ENCODE assay signal across 29 cellular contexts in genomic region chr18:34339155-34339554, GRCh38.
DNase-seq lines count a peak whose midpoint lies in the region; ATAC-seq and TF ChIP-seq lines count a peak whose summit lies in the region.
"Had no signal": no experiment of that assay in that cellular context is flagged by ENCODE, and none has a peak within 500 bp of the region (broad histone marks: within the 10 kb centered on the region; RNA-seq: fewer than 3 reads in every experiment).

No MANE protein-coding gene starts in this region.

- no peak for TF ChIP-seq CTCF in retinal pigment epithelial cell (conservative IDR thresholded peaks at IDR 0.05; ENCODE audit: low read depth, low read length)
- TF ChIP-seq CTCF in WTC11 (IDR thresholded peaks at IDR 0.05) = no peak
- no peak for TF ChIP-seq CTCF in mucosa of descending colon (IDR thresholded peaks at IDR 0.05)

- ATAC-seq in WTC11 = no peak
- no peak for ATAC-seq in mucosa of descending colon
- ATAC-seq: activated T-cell treated with anti-CD3 and anti-CD28 coated beads, Interleukin-2, amount 50 U/mL, for 72 hours; gastroesophageal sphincter had no signal

- intact Hi-C loops in mucosa of descending colon (cut with DNase I, micrococcal nuclease) = no loop called here

- H3K4me3 Mint-ChIP-seq in WTC11 = no peak overlapping the region
- H3K4me3 Mint-ChIP-seq: activated CD4-positive, alpha-beta T cell treated with anti-CD3 and anti-CD28 coated beads, Interleukin-2, amount 10 ng/mL, durations not matched to agents 24 days and 14 days; activated T-cell treated with anti-CD3 and anti-CD28 coated beads, Interleukin-2, amount 50 U/mL, for 72 hours had no signal

- H3K9me3 ChIP-seq in mucosa of descending colon = no peaks in the 10 kb centered on the region
- H3K9me3 ChIP-seq: adrenal gland, gastroesophageal sphincter, right atrium auricular region, stomach, tibial artery had no signal

- H3K9me3 Mint-ChIP-seq in WTC11 = peaks cover 7% of the 10 kb centered on the region; the same call in 1 of the 2 replicates
- H3K9me3 Mint-ChIP-seq: activated CD4-positive, alpha-beta T cell treated with anti-CD3 and anti-CD28 coated beads, Interleukin-2, amount 10 ng/mL, durations not matched to agents 24 days and 14 days had no signal

- H3K27me3 Mint-ChIP-seq in WTC11 (ENCODE audit: low read depth) = no peaks in the 10 kb centered on the region
- H3K27me3 Mint-ChIP-seq: activated CD4-positive, alpha-beta T cell treated with anti-CD3 and anti-CD28 coated beads, Interleukin-2, amount 10 ng/mL, durations not matched to agents 24 days and 14 days had no signal

- peak; percentile 26 to 61 for DNase-seq in NCI-H524 (lab: John Stamatoyannopoulos, UW)
- DNase-seq in NCI-H524 treated with DMSO at 0.1 percent for 48 hours (lab: John Stamatoyannopoulos, UW) = no peak
- DNase-seq in NCI-H146 treated with DMSO at 0.1 percent for 48 hours (lab: John Stamatoyannopoulos, UW; ENCODE audit: unreplicated experiment) = peak; percentile 27
- DNase-seq in NCI-H446 (lab: John Stamatoyannopoulos, UW) = peak; percentile 82 to 87
- DNase-seq in retinal pigment epithelial cell (ENCODE audit: low read depth) = peak; percentile 79
- no peak for DNase-seq in activated naive CD4-positive, alpha-beta T cell treated with anti-CD3 and anti-CD28 coated beads, Interleukin-2, amount 50 U/mL, for 16 hours
- DNase-seq in WTC11 (ENCODE audit: low spot score) = no peak
- no peak for DNase-seq in mucosa of descending colon
- DNase-seq: 8988T; activated CD4-positive, alpha-beta T cell treated with anti-CD3 and anti-CD28 coated beads, Interleukin-2, amount 10 ng/mL, durations not matched to agents 24 days and 14 days; activated naive CD4-positive, alpha-beta T cell treated with Interleukin-2 at 50 U/mL for 16 hours; activated T-cell treated with anti-CD3 and anti-CD28 coated beads, Interleukin-2, amount 50 U/mL, for 72 hours; adrenal gland; brain microvascular endothelial cell; NCI-H1694 treated with DMSO at 0.1 percent for 48 hours; PC-9; Right ventricle myocardium superior; stimulated activated CD4-positive, alpha-beta T cell treated with anti-CD3 and anti-CD28 coated beads, Interleukin-1b, Interleukin-23, amount 100 ng/mL, for 48 hours; stomach; SW 1271; T-helper 9 cell; tibial artery; WERI-Rb-1 had no signal

- H3K27ac Mint-ChIP-seq in WTC11 = no peak overlapping the region
- H3K27ac Mint-ChIP-seq: activated CD4-positive, alpha-beta T cell treated with anti-CD3 and anti-CD28 coated beads, Interleukin-2, amount 10 ng/mL, durations not matched to agents 24 days and 14 days; activated T-cell treated with anti-CD3 and anti-CD28 coated beads, Interleukin-2, amount 50 U/mL, for 72 hours had no signal

- H3K4me1 Mint-ChIP-seq in WTC11 = peaks cover 7% of the 10 kb centered on the region
- H3K4me1 Mint-ChIP-seq: activated CD4-positive, alpha-beta T cell treated with anti-CD3 and anti-CD28 coated beads, Interleukin-2, amount 10 ng/mL, durations not matched to agents 24 days and 14 days had no signal

- no peaks in the 10 kb centered on the region for H3K4me1 ChIP-seq in mucosa of descending colon (ENCODE audit: low read depth)
- H3K4me1 ChIP-seq: adrenal gland, gastroesophageal sphincter, parathyroid adenoma, right atrium auricular region, stomach, tibial artery had no signal

- H3K4me3 ChIP-seq in retinal pigment epithelial cell (ENCODE audit: low read length) (no peak overlapping the region), mucosa of descending colon (no peak overlapping the region)
- H3K4me3 ChIP-seq: adrenal gland, gastroesophageal sphincter, hepatocyte, lung, PC-9, right atrium auricular region, smooth muscle cell, stomach, tibial artery had no signal

- CTCF ChIA-PET in WTC11 (lab: Charles Lee) = no interaction called here

- no peaks in the 10 kb centered on the region for H3K36me3 ChIP-seq in mucosa of descending colon (ENCODE audit: low read depth)
- H3K36me3 ChIP-seq: adrenal gland, brain microvascular endothelial cell, gastroesophageal sphincter, right atrium auricular region, stomach, tibial artery, WERI-Rb-1 had no signal

- POLR2A ChIA-PET in WTC11 (lab: Charles Lee) = no interaction called here

- no peaks in the 10 kb centered on the region for H3K36me3 Mint-ChIP-seq in WTC11

TF ChIP-seq in WTC11, 78 proteins besides CTCF, POLR2A, EP300 and RAD21:
- TF ChIP-seq IRF2 (CRISPR knock-in tag; IDR thresholded peaks at IDR 0.05; ENCODE audit: borderline replicate concordance, low read depth) = no peak
- TF ChIP-seq, protein P1, sequence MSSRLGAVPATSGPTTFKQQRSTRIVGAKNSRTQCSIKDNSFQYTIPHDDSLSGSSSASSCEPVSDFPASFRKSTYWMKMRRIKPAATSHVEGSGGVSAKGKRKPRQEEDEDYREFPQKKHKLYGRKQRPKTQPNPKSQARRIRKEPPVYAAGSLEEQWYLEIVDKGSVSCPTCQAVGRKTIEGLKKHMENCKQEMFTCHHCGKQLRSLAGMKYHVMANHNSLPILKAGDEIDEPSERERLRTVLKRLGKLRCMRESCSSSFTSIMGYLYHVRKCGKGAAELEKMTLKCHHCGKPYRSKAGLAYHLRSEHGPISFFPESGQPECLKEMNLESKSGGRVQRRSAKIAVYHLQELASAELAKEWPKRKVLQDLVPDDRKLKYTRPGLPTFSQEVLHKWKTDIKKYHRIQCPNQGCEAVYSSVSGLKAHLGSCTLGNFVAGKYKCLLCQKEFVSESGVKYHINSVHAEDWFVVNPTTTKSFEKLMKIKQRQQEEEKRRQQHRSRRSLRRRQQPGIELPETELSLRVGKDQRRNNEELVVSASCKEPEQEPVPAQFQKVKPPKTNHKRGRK (CRISPR knock-in tag; IDR thresholded peaks at IDR 0.05; ENCODE audit: borderline replicate concordance) = no peak
- TF ChIP-seq SMAD3 (CRISPR knock-in tag; IDR thresholded peaks at IDR 0.05; ENCODE audit: borderline replicate concordance) = no peak
- no peak for TF ChIP-seq ZNF263 (CRISPR knock-in tag; IDR thresholded peaks at IDR 0.05; ENCODE audit: low read depth)
- TF ChIP-seq ZNF232 (CRISPR knock-in tag; IDR thresholded peaks at IDR 0.05) = no peak
- no peak for TF ChIP-seq ZNF425 (CRISPR knock-in tag; conservative IDR thresholded peaks at IDR 0.05)
- no peak for TF ChIP-seq ZNF138 (CRISPR knock-in tag; conservative IDR thresholded peaks at IDR 0.05)
- TF ChIP-seq ZBTB21 (CRISPR knock-in tag; IDR thresholded peaks at IDR 0.05; ENCODE audit: borderline replicate concordance) = no peak
- no peak for TF ChIP-seq USF2 (CRISPR knock-in tag; IDR thresholded peaks at IDR 0.05)
- TF ChIP-seq ZNF671 (CRISPR knock-in tag; IDR thresholded peaks at IDR 0.05) = no peak
- no peak for TF ChIP-seq SP1 (CRISPR knock-in tag; conservative IDR thresholded peaks at IDR 0.05)
- TF ChIP-seq ATF2 (CRISPR knock-in tag; IDR thresholded peaks at IDR 0.05; ENCODE audit: borderline replicate concordance, low read depth) = no peak
- no peak for TF ChIP-seq USF1 (CRISPR knock-in tag; IDR thresholded peaks at IDR 0.05)
- TF ChIP-seq TCF7 (CRISPR knock-in tag; IDR thresholded peaks at IDR 0.05; ENCODE audit: low read depth) = no peak
- no peak for TF ChIP-seq RORB (CRISPR knock-in tag; IDR thresholded peaks at IDR 0.05)
TF ChIP-seq in WTC11: peak in this region for 0.

Comparison
In these comparisons a context has a peak if more than half of its experiments do, and no peak if none do; other contexts are left out.
1. DNase-seq: peak in NCI-H524 (2 of 2), NCI-H146 treated with DMSO at 0.1 percent for 48 hours (single experiment), NCI-H446 (2 of 2) and retinal pigment epithelial cell (single experiment); none in NCI-H524 treated with DMSO at 0.1 percent for 48 hours (single experiment), activated naive CD4-positive, alpha-beta T cell treated with anti-CD3 and anti-CD28 coated beads, Interleukin-2, amount 50 U/mL, for 16 hours (single experiment), WTC11 (single experiment) and mucosa of descending colon (0 of 3).